ENCODE assay signal across 22 cellular contexts in genomic region chr11:131932584-131933360, GRCh38.
DNase-seq lines count a peak whose midpoint lies in the region; TF ChIP-seq lines count a peak whose summit lies in the region.
"Had no signal": no experiment of that assay in that cellular context is flagged by ENCODE, and none has a peak within 500 bp of the region (broad histone marks: within the 10 kb centered on the region; RNA-seq: fewer than 3 reads in every experiment).

No MANE protein-coding gene starts in this region.

- DNase-seq in DMS153 treated with DMSO at 0.1 percent for 48 hours (lab: John Stamatoyannopoulos, UW; ENCODE audit: unreplicated experiment), result peak; percentile 22
- peak; percentile 51 for DNase-seq in NCI-H748 (lab: John Stamatoyannopoulos, UW; ENCODE audit: unreplicated experiment)
- DNase-seq in epithelial cell of esophagus (ENCODE audit: low read depth), result peak; percentile 27
- peak; percentile 63 for DNase-seq in medulla oblongata (ENCODE audit: extremely low spot score)
- no peak for DNase-seq in H4 (ENCODE audit: low spot score)
- no peak for DNase-seq in WERI-Rb-1
- no peak for DNase-seq in DMS 273 (lab: John Stamatoyannopoulos, UW; ENCODE audit: unreplicated experiment)
- DNase-seq in DMS79 treated with DMSO at 0.1 percent for 48 hours (lab: John Stamatoyannopoulos, UW), result no peak
- DNase-seq: activated CD4-positive, CD25-positive, alpha-beta regulatory T cell; activated CD8-positive, alpha-beta T cell treated with anti-CD3 and anti-CD28 coated beads for 36 hours; activated naive CD4-positive, alpha-beta T cell treated with anti-CD3 and anti-CD28 coated beads, Interleukin-2, amount 50 U/mL, for 16 hours; activated T-cell treated with anti-CD3 and anti-CD28 coated beads, Interleukin-2, amount 50 U/mL, for 4 hours; CD4-positive, CD25-positive, alpha-beta regulatory T cell; dermis blood vessel endothelial cell; foreskin fibroblast; KBM-7; kidney glomerular epithelial cell; MV-4-11; NCI-H526; Peyer's patch; T-helper 2 cell had no signal

- H3K27me3 ChIP-seq in WERI-Rb-1 (ENCODE audit: insufficient read depth, low read depth, severe bottlenecking), result no peaks in the 10 kb centered on the region
- H3K27me3 ChIP-seq: Peyer's patch had no signal

- H3K4me3 ChIP-seq in epithelial cell of esophagus (ENCODE audit: low read length) (no peak overlapping the region), WERI-Rb-1 (ENCODE audit: low read depth, low read length) (no peak overlapping the region)
- H3K4me3 ChIP-seq: Peyer's patch, thoracic aorta had no signal

- TF ChIP-seq CTCF in epithelial cell of esophagus (IDR thresholded peaks at IDR 0.05; ENCODE audit: insufficient read depth, low read depth, low read length, missing control alignments), result no peak
- no peak for TF ChIP-seq CTCF in WERI-Rb-1 (IDR thresholded peaks at IDR 0.05; ENCODE audit: low read depth, low read length)

- H3K9me3 ChIP-seq in WERI-Rb-1 (ENCODE audit: severe bottlenecking), result no peaks in the 10 kb centered on the region
- H3K9me3 ChIP-seq: Peyer's patch, thoracic aorta had no signal

- H3K27ac ChIP-seq in WERI-Rb-1, result no peak overlapping the region
- H3K27ac ChIP-seq: Peyer's patch, thoracic aorta had no signal

- H3K36me3 ChIP-seq in WERI-Rb-1, result no peaks in the 10 kb centered on the region
- H3K36me3 ChIP-seq: Peyer's patch, thoracic aorta had no signal

Comparison
In these comparisons a context has a peak if more than half of its experiments do, and no peak if none do; other contexts are left out.
1. DNase-seq: peak in DMS153 treated with DMSO at 0.1 percent for 48 hours (single experiment), NCI-H748 (single experiment), epithelial cell of esophagus (single experiment) and medulla oblongata (single experiment); none in H4 (single experiment), WERI-Rb-1 (single experiment), DMS 273 (single experiment) and DMS79 treated with DMSO at 0.1 percent for 48 hours (single experiment).